In genomic region chr4:11133868-11134267, GRCh38 we compare ENCODE assay signal across 26 cellular contexts.
"Had no signal": no experiment of that assay in that cellular context is flagged by ENCODE, and none has a peak within 500 bp of the region (broad histone marks: within the 10 kb centered on the region; RNA-seq: fewer than 3 reads in every experiment).

No MANE protein-coding gene starts in this region.

- DNase-seq: IMR-90, Karpas-422, KG1, MG63, NCI-H1092, NCI-H1105 treated with DMSO at 0.1 percent for 48 hours, NCI-H1417 treated with DMSO at 0.1 percent for 48 hours, NCI-H146, NCI-H1694 treated with DMSO at 0.1 percent for 48 hours, NCI-H1930, NCI-H2081, NCI-H2107, NCI-H2171, NCI-H226, NCI-H446, NCI-H510A, NCI-H524 treated with DMSO at 0.1 percent for 48 hours, NCI-H69, NCI-H774, Right ventricle myocardium superior, RPMI8226, SIG-M5 had no signal

- H3K36me3 ChIP-seq: MG63, SJSA1 had no signal

- H3K4me3 ChIP-seq: MG63, SJSA1, SK-N-MC had no signal

- FAIRE-seq: HepG2, RCC 7860 had no signal

- ATAC-seq: HepG2 had no signal

- H3K9me3 ChIP-seq: MG63, SJSA1 had no signal

- H3K4me1 ChIP-seq: SJSA1 had no signal

- H3K27ac ChIP-seq: SJSA1, SK-N-MC had no signal

- H3K27me3 ChIP-seq: MG63, SJSA1 had no signal
